8 cellular contexts compared by ENCODE assay signal in the genomic region with DNA sequence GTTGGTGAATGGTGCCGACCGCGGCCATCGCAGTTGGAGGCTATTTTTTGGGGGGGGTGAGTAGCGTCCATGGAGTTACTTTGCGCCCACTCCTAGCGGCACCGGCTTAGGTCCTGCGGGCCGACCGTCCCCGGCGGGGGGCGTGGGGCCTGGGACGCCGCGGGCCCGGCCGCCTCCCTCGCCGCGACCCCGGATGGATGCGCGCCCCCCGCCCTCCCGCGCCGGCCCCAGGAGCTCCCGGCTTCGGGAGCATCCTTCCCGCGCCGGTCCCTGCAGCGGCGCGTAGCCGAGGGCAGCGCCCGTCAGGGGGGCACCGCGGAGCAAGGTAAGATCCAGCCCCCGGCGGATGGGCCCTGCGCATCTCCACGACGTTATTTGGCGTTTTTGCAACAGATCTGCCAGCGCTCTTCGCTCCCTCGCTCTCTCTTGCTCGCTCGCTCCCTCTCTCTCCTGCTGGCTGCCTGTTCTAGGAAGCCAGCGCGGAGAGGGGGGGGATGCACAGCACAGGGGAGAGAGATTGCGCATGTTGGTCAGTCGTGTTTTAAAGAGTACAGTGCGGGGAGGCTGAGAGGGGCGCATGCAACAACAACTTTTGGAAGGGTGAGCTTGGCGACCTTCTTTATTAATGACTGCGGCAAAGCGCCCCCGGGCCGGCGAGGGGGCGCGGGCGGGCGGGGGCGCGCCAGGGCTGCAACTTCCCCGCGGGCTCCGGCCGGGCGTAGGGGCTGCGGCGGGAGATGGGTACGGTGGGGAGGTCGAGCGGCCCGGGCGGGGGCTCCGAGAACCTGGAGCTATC. TPM values are rescaled to one million over a fixed set of nuclear protein-coding genes. Genes with fewer than 3 reads are reported as not detected.
DNase-seq lines count a peak whose midpoint lies in the region; TF ChIP-seq lines count a peak whose summit lies in the region.

No MANE protein-coding gene starts in this region.

- H3K4me3 ChIP-seq in foreskin fibroblast (ENCODE audit: low read depth in 1 of 2, low read length in 2 of 2) (peak overlapping the region; percentile 89 to 92), suprapubic skin (peak overlapping the region; percentile 91)

- no peak for TF ChIP-seq EP300 in suprapubic skin (IDR thresholded peaks at IDR 0.05)

- peaks cover 35% of the 10 kb centered on the region for H3K4me1 Mint-ChIP-seq in nephron progenitor cell

- peak overlapping the region; percentile 90 for H3K4me3 Mint-ChIP-seq in nephron progenitor cell

- no peaks in the 10 kb centered on the region for H3K9me3 Mint-ChIP-seq in nephron progenitor cell

- peak overlapping the region; percentile 97 for H3K27ac ChIP-seq in suprapubic skin

- DNase-seq in activated gamma-delta T cell treated with Interleukin-2 at 50 U/mL for 16 hours (peak; percentile 67), activated gamma-delta T cell (lab: John Stamatoyannopoulos, UW) (no peak), HuH-7 (ENCODE audit: low spot score) (peak; percentile 63), RPMI7951 (ENCODE audit: low read depth) (peak; percentile 69), foreskin fibroblast (peak; percentile 75 to 92), nephron progenitor cell (peak; percentile 71), suprapubic skin (ENCODE audit: low spot score in 2 of 2) (peak; percentile 87 to 88)
- peak; percentile 66 for DNase-seq in activated naive CD4-positive, alpha-beta T cell treated with Interleukin-2 at 50 U/mL for 16 hours

- no peak overlapping the region for H3K27ac Mint-ChIP-seq in nephron progenitor cell

- TF ChIP-seq CTCF in foreskin fibroblast (IDR thresholded peaks at IDR 0.05; ENCODE audit: low read depth, low read length) (no peak), nephron progenitor cell (IDR thresholded peaks at IDR 0.05) (no peak), suprapubic skin (IDR thresholded peaks at IDR 0.05) (no peak)

- H3K36me3 ChIP-seq in suprapubic skin: no peaks in the 10 kb centered on the region

- peaks cover 51% of the 10 kb centered on the region for H3K27me3 Mint-ChIP-seq in nephron progenitor cell (ENCODE audit: low read depth, poor library complexity)

- H3K9me3 ChIP-seq in suprapubic skin: no peaks in the 10 kb centered on the region

- H3K27me3 ChIP-seq in suprapubic skin: no peaks in the 10 kb centered on the region

- 1% methylated on average over 32 of the region's 84 CpGs for WGBS in suprapubic skin

- no peak for TF ChIP-seq POLR2A in suprapubic skin (IDR thresholded peaks at IDR 0.05)

- peaks cover 44% of the 10 kb centered on the region for H3K4me1 ChIP-seq in suprapubic skin

- H3K36me3 Mint-ChIP-seq in nephron progenitor cell (ENCODE audit: low read depth): no peaks in the 10 kb centered on the region

RNA-seq across cellular contexts. Expression of a gene that starts 0.4 kb away (rescaled TPM):
- total RNA-seq in RPMI7951 (2014; rRNA removed; shearing (Covaris generic)): 8.3 and 10.7 TPM in 2 replicates
- total RNA-seq in suprapubic skin: 10 to 100 TPM; 31.4 to 62.1 (median 56.6) TPM
